Comparison of ENCODE assay signal across 25 cellular contexts in genomic region chr20:11403711-11404110, GRCh38.
A peak's percentile ranks its signal among the peaks of the same experiment; 100 is the strongest.
DNase-seq lines count a peak whose midpoint lies in the region; TF ChIP-seq lines count a peak whose summit lies in the region.
"Had no signal": no experiment of that assay in that cellular context is flagged by ENCODE, and none has a peak within 500 bp of the region (broad histone marks: within the 10 kb centered on the region; RNA-seq: fewer than 3 reads in every experiment).

No MANE protein-coding gene starts in this region.

- H3K79me2 ChIP-seq in osteoblast (ENCODE audit: insufficient read depth, low read length), result no peaks in the 10 kb centered on the region

- CTCF ChIA-PET in activated CD4-positive, alpha-beta memory T cell treated with anti-CD3 and anti-CD28 coated beads, Interleukin-2, amount 10 ng/mL, durations not matched to agents 7 days and 5 days (lab: Charles Lee), result no interaction called here

- no peaks in the 10 kb centered on the region for H3K4me1 Mint-ChIP-seq in activated CD4-positive, alpha-beta memory T cell treated with anti-CD3 and anti-CD28 coated beads, Interleukin-2, amount 10 ng/mL, durations not matched to agents 7 days and 5 days
- H3K4me1 Mint-ChIP-seq: activated B cell treated with CpG ODN at 0.5 μM for 24 hours; activated naive CD8-positive, alpha-beta T cell treated with anti-CD3 and anti-CD28 coated beads, Interleukin-2, amount 10 ng/mL, durations not matched to agents 7 days and 5 days; memory B cell; neural progenitor cell had no signal

- H3K27ac Mint-ChIP-seq in activated CD4-positive, alpha-beta memory T cell treated with anti-CD3 and anti-CD28 coated beads, Interleukin-2, amount 10 ng/mL, durations not matched to agents 7 days and 5 days, result no peak overlapping the region
- H3K27ac Mint-ChIP-seq: activated B cell treated with CpG ODN at 0.5 μM for 24 hours; activated naive CD8-positive, alpha-beta T cell treated with anti-CD3 and anti-CD28 coated beads, Interleukin-2, amount 10 ng/mL, durations not matched to agents 7 days and 5 days; activated T-helper 1 cell treated with anti-CD3 and anti-CD28 coated beads, Interleukin-12 subunit alpha, Interleukin-12 subunit beta, Interleukin-2, Interleukin-4 antibody, amounts not matched to agents 30 ng/mL and 10 ng/mL and 1 ng/mL, durations not matched to agents 14 hours and 24 hours and 36 hours; CD8-positive, alpha-beta T cell; memory B cell; neural progenitor cell had no signal

- POLR2A ChIA-PET in activated CD4-positive, alpha-beta memory T cell treated with anti-CD3 and anti-CD28 coated beads, Interleukin-2, amount 10 ng/mL, durations not matched to agents 7 days and 5 days (lab: Charles Lee), result no interaction called here

- H3K9me3 ChIP-seq in osteoblast (ENCODE audit: low read depth, low read length), result no peaks in the 10 kb centered on the region
- H3K9me3 ChIP-seq: esophagus muscularis mucosa, HAP-1 had no signal

- H3K4me2 ChIP-seq in osteoblast (ENCODE audit: insufficient read depth, low read length), result peak overlapping the region; percentile 29
- H3K4me2 ChIP-seq: neural progenitor cell had no signal

- DNase-seq in AG10803 (ENCODE audit: low read depth), result peak; percentile 28
- peak in 72 of 76 experiments; percentile 15 to 87 (median 63) for DNase-seq in HUDEP-2 (lab: John Stamatoyannopoulos, UW; ENCODE audit: unreplicated experiment in 76 of 76)
- DNase-seq in choroid plexus epithelial cell (ENCODE audit: low read depth), result peak; percentile 35
- DNase-seq in osteoblast (ENCODE audit: insufficient read length, low spot score, missing footprints), result no peak
- no peak for DNase-seq in iPS-NIHi11 (ENCODE audit: low spot score)
- DNase-seq in COR-L47 (lab: John Stamatoyannopoulos, UW), result no peak
- no peak for DNase-seq in stimulated activated CD4-positive, alpha-beta T cell treated with anti-CD3 and anti-CD28 coated beads, Interleukin-1b, Interleukin-23, amount 100 ng/mL, for 48 hours
- DNase-seq in activated CD4-positive, alpha-beta memory T cell treated with anti-CD3 and anti-CD28 coated beads, Interleukin-2, amount 10 ng/mL, durations not matched to agents 7 days and 5 days, result no peak
- DNase-seq: activated B cell treated with CpG ODN at 0.5 μM for 24 hours; activated naive CD8-positive, alpha-beta T cell treated with anti-CD3 and anti-CD28 coated beads, Interleukin-2, amount 10 ng/mL, durations not matched to agents 7 days and 5 days; CD8-positive, alpha-beta T cell; DMS79 treated with DMSO at 0.1 percent for 48 hours; KG1; NCI-H1048; NCI-H2029 treated with DMSO at 0.1 percent for 48 hours; NCI-H446 treated with DMSO at 0.1 percent for 48 hours; stimulated activated naive CD4-positive, alpha-beta T cell; T-helper 1 cell; trophoblast cell had no signal

- no peaks in the 10 kb centered on the region for H3K9me3 Mint-ChIP-seq in activated CD4-positive, alpha-beta memory T cell treated with anti-CD3 and anti-CD28 coated beads, Interleukin-2, amount 10 ng/mL, durations not matched to agents 7 days and 5 days
- H3K9me3 Mint-ChIP-seq: activated naive CD8-positive, alpha-beta T cell treated with anti-CD3 and anti-CD28 coated beads, Interleukin-2, amount 10 ng/mL, durations not matched to agents 7 days and 5 days; neural progenitor cell had no signal

- no peak overlapping the region for H3K4me3 ChIP-seq in AG10803 (ENCODE audit: low read length)
- no peak overlapping the region for H3K4me3 ChIP-seq in choroid plexus epithelial cell (ENCODE audit: low read depth, low read length)
- H3K4me3 ChIP-seq in osteoblast (ENCODE audit: insufficient read depth, low read length), result no peak overlapping the region
- H3K4me3 ChIP-seq: cardiac muscle cell, esophagus muscularis mucosa, HAP-1, neural progenitor cell had no signal

- no peaks in the 10 kb centered on the region for H3K36me3 ChIP-seq in osteoblast (ENCODE audit: insufficient read depth, low read length)
- H3K36me3 ChIP-seq: cardiac muscle cell, esophagus muscularis mucosa, HAP-1, neural progenitor cell had no signal

- no peak overlapping the region for H3K4me3 Mint-ChIP-seq in activated CD4-positive, alpha-beta memory T cell treated with anti-CD3 and anti-CD28 coated beads, Interleukin-2, amount 10 ng/mL, durations not matched to agents 7 days and 5 days
- H3K4me3 Mint-ChIP-seq: activated B cell treated with CpG ODN at 0.5 μM for 24 hours; activated naive CD8-positive, alpha-beta T cell treated with anti-CD3 and anti-CD28 coated beads, Interleukin-2, amount 10 ng/mL, durations not matched to agents 7 days and 5 days; activated T-helper 1 cell treated with anti-CD3 and anti-CD28 coated beads, Interleukin-12 subunit alpha, Interleukin-12 subunit beta, Interleukin-2, Interleukin-4 antibody, amounts not matched to agents 30 ng/mL and 10 ng/mL and 1 ng/mL, durations not matched to agents 14 hours and 24 hours and 36 hours; CD8-positive, alpha-beta T cell; memory B cell; neural progenitor cell had no signal

- no peak for TF ChIP-seq CTCF in AG10803 (conservative IDR thresholded peaks at IDR 0.05; ENCODE audit: low read length)
- TF ChIP-seq CTCF in choroid plexus epithelial cell (conservative IDR thresholded peaks at IDR 0.05; ENCODE audit: low read depth, low read length), result no peak
- TF ChIP-seq CTCF in osteoblast (IDR thresholded peaks at IDR 0.05; ENCODE audit: extremely low read depth, low read depth, low read length), result no peak

- H3K27ac ChIP-seq in osteoblast (ENCODE audit: low read depth, low read length), result peak overlapping the region; percentile 69
- H3K27ac ChIP-seq: cardiac muscle cell, esophagus muscularis mucosa, neural progenitor cell had no signal

- H3K4me1 ChIP-seq in osteoblast (ENCODE audit: insufficient read depth, low read length), result peaks cover 24% of the 10 kb centered on the region
- H3K4me1 ChIP-seq: esophagus muscularis mucosa, HAP-1, neural progenitor cell had no signal

- H4K20me1 ChIP-seq in osteoblast (ENCODE audit: insufficient read depth, low read length), result no peaks in the 10 kb centered on the region

- no peaks in the 10 kb centered on the region for H3K27me3 Mint-ChIP-seq in activated CD4-positive, alpha-beta memory T cell treated with anti-CD3 and anti-CD28 coated beads, Interleukin-2, amount 10 ng/mL, durations not matched to agents 7 days and 5 days
- H3K27me3 Mint-ChIP-seq: activated B cell treated with CpG ODN at 0.5 μM for 24 hours; activated naive CD8-positive, alpha-beta T cell treated with anti-CD3 and anti-CD28 coated beads, Interleukin-2, amount 10 ng/mL, durations not matched to agents 7 days and 5 days; memory B cell had no signal

- H3K27me3 ChIP-seq in osteoblast (ENCODE audit: insufficient read depth, low read length), result no peaks in the 10 kb centered on the region
- H3K27me3 ChIP-seq: cardiac muscle cell, esophagus muscularis mucosa, neural progenitor cell had no signal

- H3K36me3 Mint-ChIP-seq in activated CD4-positive, alpha-beta memory T cell treated with anti-CD3 and anti-CD28 coated beads, Interleukin-2, amount 10 ng/mL, durations not matched to agents 7 days and 5 days (ENCODE audit: low read depth), result no peaks in the 10 kb centered on the region
- H3K36me3 Mint-ChIP-seq: activated naive CD8-positive, alpha-beta T cell treated with anti-CD3 and anti-CD28 coated beads, Interleukin-2, amount 10 ng/mL, durations not matched to agents 7 days and 5 days; CD8-positive, alpha-beta T cell; memory B cell; neural progenitor cell had no signal

- peak overlapping the region; percentile 56 for H2AFZ ChIP-seq in osteoblast (ENCODE audit: low read length)
- H2AFZ ChIP-seq: neural progenitor cell had no signal

Comparison
In these comparisons a context has a peak if more than half of its experiments do, and no peak if none do; other contexts are left out.
1. DNase-seq: peak in AG10803 (single experiment), HUDEP-2 (72 of 76) and choroid plexus epithelial cell (single experiment); none in osteoblast (single experiment), iPS-NIHi11 (single experiment), COR-L47 (single experiment), stimulated activated CD4-positive, alpha-beta T cell treated with anti-CD3 and anti-CD28 coated beads, Interleukin-1b, Interleukin-23, amount 100 ng/mL, for 48 hours (single experiment) and activated CD4-positive, alpha-beta memory T cell treated with anti-CD3 and anti-CD28 coated beads, Interleukin-2, amount 10 ng/mL, durations not matched to agents 7 days and 5 days (single experiment).